ENCODE assay signal across 7 cellular contexts in the genomic region with DNA sequence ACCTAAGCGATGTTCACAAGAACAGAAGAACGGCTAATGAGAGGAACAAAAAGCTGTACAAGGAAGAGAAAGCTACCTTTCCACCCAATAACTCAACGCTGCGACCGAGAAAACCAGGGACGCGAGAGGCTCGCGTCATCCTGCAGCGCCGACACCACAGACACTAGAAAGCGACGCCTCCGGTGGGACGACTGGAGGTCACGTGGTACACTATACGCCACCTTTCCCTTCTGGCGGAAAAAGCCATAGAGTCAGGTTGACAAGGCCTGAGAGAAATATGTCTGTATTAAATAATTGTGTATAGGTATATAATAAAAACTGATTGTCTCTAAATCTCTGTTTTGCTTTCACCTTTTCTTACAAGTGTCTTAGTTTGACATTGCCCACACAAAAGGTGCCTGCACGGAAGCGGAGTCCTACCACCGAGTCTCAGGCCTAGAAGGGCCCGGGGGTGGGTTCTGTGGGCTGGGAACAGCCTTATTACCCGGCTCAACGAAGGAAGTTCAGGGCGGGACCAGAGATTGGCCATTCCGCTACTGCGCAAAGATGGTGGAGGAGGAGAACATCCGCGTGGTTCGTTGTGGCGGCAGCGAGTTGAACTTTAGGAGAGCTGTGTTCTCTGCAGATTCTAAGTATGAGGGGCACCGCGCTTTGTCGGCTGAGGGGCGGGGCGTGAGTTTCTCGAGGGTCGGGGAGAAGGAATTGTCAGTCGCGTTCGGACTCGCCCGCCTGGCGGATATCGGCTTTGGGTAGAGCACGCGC. TPM values are rescaled to one million over a fixed set of nuclear protein-coding genes. Genes with fewer than 3 reads are reported as not detected.
A peak's percentile ranks its signal among the peaks of the same experiment; 100 is the strongest.
DNase-seq lines count a peak whose midpoint lies in the region; ATAC-seq and TF ChIP-seq lines count a peak whose summit lies in the region.

WDR75 (plus strand) TSS at position 528 of the 762 bp plus-strand sequence; CDS start at position 547, 19 bp downstream.

- no peaks in the 10 kb centered on the region for H3K9me3 ChIP-seq in hepatocyte (ENCODE audit: low read depth)

- TF ChIP-seq CTCF in astrocyte of the spinal cord (IDR thresholded peaks at IDR 0.05; ENCODE audit: low read depth, low read length) = no peak
- no peak for TF ChIP-seq CTCF in hepatocyte (IDR thresholded peaks at IDR 0.05; ENCODE audit: poor library complexity)

- peak within 1 kb of the TSS; percentile 98 for H3K27ac ChIP-seq in hepatocyte

- H3K79me2 ChIP-seq in hepatocyte = peaks cover 45% of the 10 kb centered on the region

- peak within 1 kb of the TSS; percentile 83 for H3K4me2 ChIP-seq in hepatocyte

- no peaks in the 10 kb centered on the region for H3K4me1 ChIP-seq in hepatocyte (ENCODE audit: insufficient read depth)

- peak within 1 kb of the TSS; percentile 87 for H2AFZ ChIP-seq in hepatocyte

- peak; percentile 91 to 96 for DNase-seq in NCI-H2081 (lab: John Stamatoyannopoulos, UW)
- peak; percentile 80 for DNase-seq in T1000 (lab: John Stamatoyannopoulos, UW)
- peak; percentile 97 for DNase-seq in astrocyte of the spinal cord (ENCODE audit: low read depth, low spot score)
- peak; percentile 96 for DNase-seq in hepatocyte (ENCODE audit: low spot score)
- peak; percentile 89 for DNase-seq in renal cortical epithelial cell (ENCODE audit: low read depth)

- ATAC-seq in GM18508 (IDR thresholded peaks at IDR 0.05; ENCODE audit: insufficient read depth, unreplicated experiment) (peak; percentile 80), HG03025 (IDR thresholded peaks at IDR 0.05; ENCODE audit: low FRiP score, unreplicated experiment) (peak; percentile 92)

- no peaks in the 10 kb centered on the region for H3K27me3 ChIP-seq in hepatocyte

- WGBS in hepatocyte (ENCODE audit: low lambda C conversion rate, missing lambda C conversion rate) = under 1% methylated on average over 40 of the region's 48 CpGs

- in situ Hi-C loops in astrocyte of the spinal cord (cut with HindIII; ENCODE audit: low sequenced_read_pairs) = no loop called here

- H3K9me2 ChIP-seq in hepatocyte (replicated peaks; ENCODE audit: insufficient read depth) = no peaks in the 10 kb centered on the region

- no peaks in the 10 kb centered on the region for H3K36me3 ChIP-seq in hepatocyte (replicated peaks; ENCODE audit: insufficient read depth, low read depth)

- peak within 1 kb of the TSS; percentile 86 for H3K4me3 ChIP-seq in astrocyte of the spinal cord (ENCODE audit: low read depth, low read length)
- peak within 1 kb of the TSS; percentile 65 for H3K4me3 ChIP-seq in hepatocyte

- no peaks in the 10 kb centered on the region for H4K20me1 ChIP-seq in hepatocyte (ENCODE audit: insufficient read depth, poor library complexity, severe bottlenecking)

RNA-seq across cellular contexts. Expression of gene WDR75, which starts in this region (rescaled TPM):
- total RNA-seq in hepatocyte (38.7 and 45.3 TPM in 2 replicates), renal cortical epithelial cell (42.0 and 49.7 TPM in 2 replicates)
- polyA plus RNA-seq in hepatocyte = 20.1 and 21.0 TPM in 2 replicates

Comparison
In these comparisons a context has a peak if more than half of its experiments do, and no peak if none do; other contexts are left out.
1. Peak in every context shown above with its lines: DNase-seq, ATAC-seq, H3K4me3 ChIP-seq and H3K27ac ChIP-seq.